8 cellular contexts compared by ENCODE assay signal in genomic region chr19:1411255-1412191, GRCh38. TPM values are rescaled to one million over a fixed set of nuclear protein-coding genes. Genes with fewer than 3 reads are reported as not detected.
DNase-seq lines count a peak whose midpoint lies in the region; ATAC-seq and TF ChIP-seq lines count a peak whose summit lies in the region.

No MANE protein-coding gene starts in this region.

- no peaks in the 10 kb centered on the region for H3K9me3 Mint-ChIP-seq in activated CD4-positive, alpha-beta T cell treated with anti-CD3 and anti-CD28 coated beads, Interleukin-2, amount 10 ng/mL, durations not matched to agents 24 days and 14 days

- H3K27ac ChIP-seq in brain microvascular endothelial cell: no peak overlapping the region
- H3K27ac ChIP-seq in left lung: peak overlapping the region; percentile 9 to 63
- H3K27ac ChIP-seq in tibial artery: peak overlapping the region; percentile 28 to 53

- peaks cover 32% of the 10 kb centered on the region for H3K36me3 Mint-ChIP-seq in activated CD4-positive, alpha-beta T cell treated with anti-CD3 and anti-CD28 coated beads, Interleukin-2, amount 10 ng/mL, durations not matched to agents 24 days and 14 days (ENCODE audit: low read depth)

- H3K4me1 Mint-ChIP-seq in activated CD4-positive, alpha-beta T cell treated with anti-CD3 and anti-CD28 coated beads, Interleukin-2, amount 10 ng/mL, durations not matched to agents 24 days and 14 days: peaks cover 41% of the 10 kb centered on the region

- intact Hi-C loops in activated CD4-positive, alpha-beta T cell treated with anti-CD3 and anti-CD28 coated beads, Interleukin-2, amount 10 ng/mL, durations not matched to agents 24 days and 14 days (cut with micrococcal nuclease): no loop called here
- intact Hi-C loops in left lung (cut with DNase I): no loop called here
- intact Hi-C loops in tibial artery (cut with DNase I; ENCODE audit: low total_unique reads): no loop called here

- H3K4me3 ChIP-seq in brain microvascular endothelial cell (ENCODE audit: low read depth, low read length) (no peak overlapping the region), left lung (no peak overlapping the region), tibial artery (no peak overlapping the region)

- TF ChIP-seq CTCF in brain microvascular endothelial cell (IDR thresholded peaks at IDR 0.05; ENCODE audit: low read depth, low read length, missing control alignments) (no peak), left lung (IDR thresholded peaks at IDR 0.05) (no peak), tibial artery (IDR thresholded peaks at IDR 0.05) (no peak)

- DNase-seq in activated CD4-positive, alpha-beta T cell treated with anti-CD3 and anti-CD28 coated beads, Interleukin-2, amount 10 ng/mL, durations not matched to agents 24 days and 14 days: no peak
- DNase-seq in activated CD4-positive, alpha-beta T cell treated with anti-CD3 and anti-CD28 coated beads for 4 hours: no peak
- DNase-seq in brain microvascular endothelial cell (peak; percentile 24), left lung (peak; percentile 40 to 82), tibial artery (peak in 1 of 2 donors; percentile 35)
- no peak for DNase-seq in stimulated activated naive CD4-positive, alpha-beta T cell treated with Interleukin-2 at 50 U/mL for 16 hours (lab: John Stamatoyannopoulos, UW)
- DNase-seq in stimulated activated CD4-positive, alpha-beta T cell treated with anti-CD3 and anti-CD28 coated beads, Interleukin-4, amount 100 ng/mL, for 4 hours: no peak

- ATAC-seq in left lung: no peak
- no peak for ATAC-seq in GM21737 (IDR thresholded peaks at IDR 0.05; ENCODE audit: unreplicated experiment)

- peaks cover 58 to 87% of the 10 kb centered on the region in 2 donors for H3K4me1 ChIP-seq in left lung
- peaks cover 1 to 75% (median 62%) of the 10 kb centered on the region in 4 donors for H3K4me1 ChIP-seq in tibial artery

- H3K36me3 ChIP-seq in brain microvascular endothelial cell (replicated peaks): peaks cover 7% of the 10 kb centered on the region
- peaks cover 6 to 25% of the 10 kb centered on the region in 2 donors for H3K36me3 ChIP-seq in left lung
- H3K36me3 ChIP-seq in tibial artery: peaks cover 0 to 18% (median 0%) of the 10 kb centered on the region in 3 donors

- H3K9me3 ChIP-seq in left lung (no peaks in the 10 kb centered on the region), tibial artery (no peaks in the 10 kb centered on the region)

- no peaks in the 10 kb centered on the region for H3K27me3 Mint-ChIP-seq in activated CD4-positive, alpha-beta T cell treated with anti-CD3 and anti-CD28 coated beads, Interleukin-2, amount 10 ng/mL, durations not matched to agents 24 days and 14 days

- H3K4me3 Mint-ChIP-seq in activated CD4-positive, alpha-beta T cell treated with anti-CD3 and anti-CD28 coated beads, Interleukin-2, amount 10 ng/mL, durations not matched to agents 24 days and 14 days: peak overlapping the region; percentile 98

- H3K27ac Mint-ChIP-seq in activated CD4-positive, alpha-beta T cell treated with anti-CD3 and anti-CD28 coated beads, Interleukin-2, amount 10 ng/mL, durations not matched to agents 24 days and 14 days: peak overlapping the region; percentile 20

- H3K27me3 ChIP-seq in brain microvascular endothelial cell (replicated peaks) (no peaks in the 10 kb centered on the region), left lung (no peaks in the 10 kb centered on the region), tibial artery (no peaks in the 10 kb centered on the region)

- in situ Hi-C loops in brain microvascular endothelial cell (cut with HindIII; ENCODE audit: low pct_ligation_motif_present, low sequenced_read_pairs): loop anchor here (5.0 kb wide), 1 partner anchor 129 kb away; no protein-coding TSS in a partner anchor

RNA-seq across cellular contexts. Expression of gene DAZAP1, which starts 4.1 kb away (rescaled TPM):
- total RNA-seq in activated CD4-positive, alpha-beta T cell treated with anti-CD3 and anti-CD28 coated beads, Interleukin-2, amount 10 ng/mL, durations not matched to agents 24 days and 14 days: 299 and 323 TPM in 2 replicates
- total RNA-seq in left lung: 100 to 1,000 TPM in 1 of 2 donors, 10 to 100 TPM in 1; 87.6 to 132 TPM

RNA-seq across cellular contexts. Expression of gene GAMT, which starts 10.2 kb away (rescaled TPM):
- 28.8 and 32.6 TPM in 2 replicates for total RNA-seq in activated CD4-positive, alpha-beta T cell treated with anti-CD3 and anti-CD28 coated beads, Interleukin-2, amount 10 ng/mL, durations not matched to agents 24 days and 14 days
- 10 to 100 TPM in 1 of 2 donors, 1 to 10 TPM in 1; 5.9 to 19.2 TPM for total RNA-seq in left lung

RNA-seq across cellular contexts. Expression of gene RPS15, which starts 26.7 kb away (rescaled TPM):
- total RNA-seq in activated CD4-positive, alpha-beta T cell treated with anti-CD3 and anti-CD28 coated beads, Interleukin-2, amount 10 ng/mL, durations not matched to agents 24 days and 14 days: 1,536 and 1,542 TPM in 2 replicates
- total RNA-seq in left lung: 100 to 1,000 TPM; 942 to 951 TPM

RNA-seq across cellular contexts. Expression of gene NDUFS7, which starts 27.8 kb away (rescaled TPM):
- total RNA-seq in activated CD4-positive, alpha-beta T cell treated with anti-CD3 and anti-CD28 coated beads, Interleukin-2, amount 10 ng/mL, durations not matched to agents 24 days and 14 days: 108 and 110 TPM in 2 replicates
- 10 to 100 TPM; 84.4 to 85.4 TPM for total RNA-seq in left lung

RNA-seq across cellular contexts. Expression of gene APC2, which starts 38.4 kb away (rescaled TPM):
- total RNA-seq in activated CD4-positive, alpha-beta T cell treated with anti-CD3 and anti-CD28 coated beads, Interleukin-2, amount 10 ng/mL, durations not matched to agents 24 days and 14 days: 0.16 and 0.24 TPM in 2 replicates
- under 1 TPM; 0.06 to 0.10 TPM for total RNA-seq in left lung

Comparison
In these comparisons a context has a peak if more than half of its experiments do, and no peak if none do; other contexts are left out.
1. DNase-seq: peak in brain microvascular endothelial cell (single experiment) and left lung (2 of 2); none in activated CD4-positive, alpha-beta T cell treated with anti-CD3 and anti-CD28 coated beads, Interleukin-2, amount 10 ng/mL, durations not matched to agents 24 days and 14 days (single experiment), activated CD4-positive, alpha-beta T cell treated with anti-CD3 and anti-CD28 coated beads for 4 hours (0 of 2), stimulated activated naive CD4-positive, alpha-beta T cell treated with Interleukin-2 at 50 U/mL for 16 hours (single experiment) and stimulated activated CD4-positive, alpha-beta T cell treated with anti-CD3 and anti-CD28 coated beads, Interleukin-4, amount 100 ng/mL, for 4 hours (0 of 2).